ENCODE assay signal across 1 cellular context in the genomic region with DNA sequence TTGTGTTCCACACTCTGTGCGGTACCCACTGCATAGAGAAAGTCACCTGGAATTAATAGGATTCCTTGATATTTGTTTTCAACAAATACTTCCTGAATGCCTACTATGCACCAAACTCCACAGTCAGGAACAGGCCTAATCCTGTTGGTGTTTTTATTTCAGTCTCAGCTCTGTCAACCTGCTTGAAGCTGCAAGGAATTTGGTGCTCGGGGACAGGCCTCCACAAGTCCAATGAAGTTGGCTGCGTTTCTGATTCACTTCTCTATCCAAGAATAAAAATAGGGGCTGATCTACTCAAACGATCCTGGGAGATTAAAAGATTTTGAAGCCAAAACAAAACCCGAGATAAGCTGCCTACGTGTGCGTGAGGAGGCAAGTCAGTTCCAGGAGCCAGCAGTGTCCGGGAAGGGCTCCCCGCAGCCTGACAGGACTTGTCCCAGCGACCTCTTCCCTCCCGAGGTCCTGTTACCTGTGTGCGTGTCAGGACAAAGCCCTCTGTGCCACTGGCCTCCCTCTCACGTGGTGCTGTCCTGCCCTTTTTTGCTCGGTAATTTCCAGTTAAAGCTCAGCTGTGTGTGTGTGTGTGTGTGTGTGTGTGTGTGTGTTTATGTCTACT.
TF ChIP-seq lines count a peak whose summit lies in the region.

No MANE protein-coding gene starts in this region.

TF ChIP-seq in K562, 482 proteins besides CTCF, POLR2A, EP300 and RAD21 (continued from another document):
- TF ChIP-seq, protein P1, sequence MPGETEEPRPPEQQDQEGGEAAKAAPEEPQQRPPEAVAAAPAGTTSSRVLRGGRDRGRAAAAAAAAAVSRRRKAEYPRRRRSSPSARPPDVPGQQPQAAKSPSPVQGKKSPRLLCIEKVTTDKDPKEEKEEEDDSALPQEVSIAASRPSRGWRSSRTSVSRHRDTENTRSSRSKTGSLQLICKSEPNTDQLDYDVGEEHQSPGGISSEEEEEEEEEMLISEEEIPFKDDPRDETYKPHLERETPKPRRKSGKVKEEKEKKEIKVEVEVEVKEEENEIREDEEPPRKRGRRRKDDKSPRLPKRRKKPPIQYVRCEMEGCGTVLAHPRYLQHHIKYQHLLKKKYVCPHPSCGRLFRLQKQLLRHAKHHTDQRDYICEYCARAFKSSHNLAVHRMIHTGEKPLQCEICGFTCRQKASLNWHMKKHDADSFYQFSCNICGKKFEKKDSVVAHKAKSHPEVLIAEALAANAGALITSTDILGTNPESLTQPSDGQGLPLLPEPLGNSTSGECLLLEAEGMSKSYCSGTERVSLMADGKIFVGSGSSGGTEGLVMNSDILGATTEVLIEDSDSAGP (CRISPR knock-in tag; IDR thresholded peaks at IDR 0.05) = no peak
- TF ChIP-seq ZNF77 (CRISPR knock-in tag; IDR thresholded peaks at IDR 0.05) (no peak), ZKSCAN1 (IDR thresholded peaks at IDR 0.05; ENCODE audit: low read depth, low read length) (0 out of 2 replicates have a peak, but pooled peaks have one; percentile 40), NFXL1 (CRISPR knock-in tag; IDR thresholded peaks at IDR 0.05) (no peak)
